Comparison of ENCODE assay signal across 16 cellular contexts in the genomic region with DNA sequence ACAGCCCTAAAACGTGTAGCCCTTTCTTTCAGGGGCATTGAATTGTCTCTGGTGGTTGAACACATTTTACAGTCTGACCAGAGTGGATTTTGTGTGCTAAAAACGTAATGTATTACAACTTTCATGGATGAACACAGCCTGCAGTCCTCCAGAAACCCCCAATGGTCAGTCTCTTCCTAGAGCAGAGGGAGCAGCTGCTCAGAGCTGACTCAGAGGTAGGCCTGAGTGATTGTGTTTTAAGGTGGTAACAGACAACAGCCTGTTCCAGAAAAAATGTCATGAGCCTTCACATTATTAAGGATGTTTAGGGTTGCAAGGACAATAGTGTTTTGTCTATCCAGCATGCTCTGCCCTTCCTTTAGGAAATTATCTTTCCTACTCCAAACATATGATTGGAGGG. TPM values are rescaled to one million over a fixed set of nuclear protein-coding genes. Genes with fewer than 3 reads are reported as not detected.
A peak's percentile ranks its signal among the peaks of the same experiment; 100 is the strongest.
DNase-seq lines count a peak whose midpoint lies in the region; ATAC-seq and TF ChIP-seq lines count a peak whose summit lies in the region.
"Had no signal": no experiment of that assay in that cellular context is flagged by ENCODE, and none has a peak within 500 bp of the region (broad histone marks: within the 10 kb centered on the region; RNA-seq: fewer than 3 reads in every experiment).

No MANE protein-coding gene starts in this region.

- no peaks in the 10 kb centered on the region for H3K36me3 ChIP-seq in tibial artery
- no peaks in the 10 kb centered on the region for H3K36me3 ChIP-seq in effector memory CD4-positive, alpha-beta T cell (ENCODE audit: control insufficient read depth, insufficient read depth, low read length)
- H3K36me3 ChIP-seq: BE2C had no signal

- no peak for ATAC-seq in HG02973 (IDR thresholded peaks at IDR 0.05; ENCODE audit: unreplicated experiment)
- ATAC-seq: GM23338, HCT116 had no signal

- no peaks in the 10 kb centered on the region for H3K4me1 Mint-ChIP-seq in Calu3 (ENCODE audit: low read depth, unreplicated experiment)
- H3K4me1 Mint-ChIP-seq: GM23338 had no signal

- H3K27me3 ChIP-seq in tibial artery = no peaks in the 10 kb centered on the region
- H3K27me3 ChIP-seq in effector memory CD4-positive, alpha-beta T cell (replicated peaks; ENCODE audit: control insufficient read depth, insufficient read depth, low read length, poor library complexity, severe bottlenecking) = no peaks in the 10 kb centered on the region
- H3K27me3 ChIP-seq: BE2C had no signal

- TF ChIP-seq CTCF in tibial artery (IDR thresholded peaks at IDR 0.05) (no peak), Calu3 (IDR thresholded peaks at IDR 0.05; ENCODE audit: unreplicated experiment) (no peak)

- in situ Hi-C loops in SK-MEL-5 (cut with HindIII; ENCODE audit: low pct_unique_long_range_greater_than_20kb, low sequenced_read_pairs) = no loop called here

- BruUV-seq in Calu3 (replicated peaks; lab: Mats Ljungman, UMichigan) = no TSS peak

- no peaks in the 10 kb centered on the region for H3K9me3 Mint-ChIP-seq in Calu3 (ENCODE audit: low read depth, unreplicated experiment)
- H3K9me3 Mint-ChIP-seq: CD8-positive, alpha-beta memory T cell; GM23338 had no signal

- DNase-seq in SK-MEL-5 (ENCODE audit: low read depth, low spot score) = peak; percentile 26
- DNase-seq in dermis microvascular lymphatic vessel endothelial cell (ENCODE audit: low read depth in 2 of 2) = peak; percentile 2 to 36
- peak; percentile 70 for DNase-seq in myocyte (ENCODE audit: low read depth)
- DNase-seq in tibial artery = no peak
- no peak for DNase-seq in Calu3
- no peak for DNase-seq in effector memory CD4-positive, alpha-beta T cell
- DNase-seq: ACHN; BE2C; C1 segment of cervical spinal cord; CD4-positive, CD25-positive, alpha-beta regulatory T cell; CD8-positive, alpha-beta memory T cell; COR-L47; H7 had no signal

- no peaks in the 10 kb centered on the region for H3K36me3 Mint-ChIP-seq in Calu3 (ENCODE audit: insufficient read depth, unreplicated experiment)
- H3K36me3 Mint-ChIP-seq: CD4-positive, CD25-positive, alpha-beta regulatory T cell; CD8-positive, alpha-beta memory T cell had no signal

- H3K27ac Mint-ChIP-seq in Calu3 (ENCODE audit: unreplicated experiment) = no peak overlapping the region
- H3K27ac Mint-ChIP-seq: CD4-positive, CD25-positive, alpha-beta regulatory T cell; GM23338 had no signal

- no peak overlapping the region for H3K27ac ChIP-seq in tibial artery
- no peak overlapping the region for H3K27ac ChIP-seq in effector memory CD4-positive, alpha-beta T cell (ENCODE audit: insufficient read depth, low read length, poor library complexity, severe bottlenecking)

- peaks cover 33% of the 10 kb centered on the region for H3K27me3 Mint-ChIP-seq in Calu3 (ENCODE audit: unreplicated experiment)

- H3K4me1 ChIP-seq in tibial artery = no peaks in the 10 kb centered on the region
- H3K4me1 ChIP-seq in effector memory CD4-positive, alpha-beta T cell (ENCODE audit: control insufficient read depth, insufficient read depth, low read length, poor library complexity, severe bottlenecking) = no peaks in the 10 kb centered on the region
- H3K4me1 ChIP-seq: BE2C had no signal

- no peak overlapping the region for H3K4me3 Mint-ChIP-seq in Calu3 (ENCODE audit: low read depth, unreplicated experiment)
- H3K4me3 Mint-ChIP-seq: CD4-positive, CD25-positive, alpha-beta regulatory T cell; CD8-positive, alpha-beta memory T cell; GM23338 had no signal

- H3K4me3 ChIP-seq in tibial artery = no peak overlapping the region
- H3K4me3 ChIP-seq in effector memory CD4-positive, alpha-beta T cell (ENCODE audit: insufficient read depth, low read depth, low read length, poor library complexity, severe bottlenecking) = no peak overlapping the region
- H3K4me3 ChIP-seq: GM23338 had no signal

- H3K9me3 ChIP-seq in tibial artery = no peaks in the 10 kb centered on the region
- no peaks in the 10 kb centered on the region for H3K9me3 ChIP-seq in effector memory CD4-positive, alpha-beta T cell (ENCODE audit: control insufficient read depth, low read length)
- H3K9me3 ChIP-seq: BE2C had no signal

- intact Hi-C loops in tibial artery (cut with DNase I; ENCODE audit: low total_unique reads) (no loop called here), Calu3 (cut with micrococcal nuclease; ENCODE audit: unreplicated experiment) (no loop called here)

- CTCF ChIA-PET in Calu3 (lab: Charles Lee) = no interaction called here

RNA-seq across cellular contexts. Expression of gene CTNNB1, which starts 34.5 kb away (rescaled TPM):
- 2,832 and 2,887 TPM in 2 replicates for total RNA-seq in SK-MEL-5 (2014; rRNA removed; shearing (Covaris generic))
- 1,675 and 1,874 TPM in 2 replicates for polyA plus RNA-seq in SK-MEL-5 (2015; cell fraction: cytosol; rRNA removed)
- polyA plus RNA-seq in SK-MEL-5 (2015; cell fraction: nucleus; rRNA removed) = 1,627 and 1,925 TPM in 2 replicates
- total RNA-seq in dermis microvascular lymphatic vessel endothelial cell = 2,271 and 2,404 TPM in 2 replicates
- 430 and 490 TPM in 2 replicates for total RNA-seq in myocyte
- 361 TPM for polyA plus RNA-seq in myocyte (2012)
- 252 and 258 TPM in 2 replicates for total RNA-seq in Calu3 (2022)

Comparison
In these comparisons a context has a peak if more than half of its experiments do, and no peak if none do; other contexts are left out.
1. DNase-seq: peak in SK-MEL-5 (single experiment), dermis microvascular lymphatic vessel endothelial cell (2 of 2) and myocyte (single experiment); none in tibial artery (0 of 2), Calu3 (single experiment) and effector memory CD4-positive, alpha-beta T cell (0 of 3).